8 cellular contexts compared by ENCODE assay signal in genomic region chr10:95741807-95742528, GRCh38. TPM values are rescaled to one million over a fixed set of nuclear protein-coding genes. Genes with fewer than 3 reads are reported as not detected.
DNase-seq lines count a peak whose midpoint lies in the region; ATAC-seq and TF ChIP-seq lines count a peak whose summit lies in the region.

No MANE protein-coding gene starts in this region.

- peaks cover 21% of the 10 kb centered on the region for H3K4me1 Mint-ChIP-seq in activated naive CD8-positive, alpha-beta T cell treated with anti-CD3 and anti-CD28 coated beads, Interleukin-2, amount 10 ng/mL, durations not matched to agents 7 days and 5 days
- peaks cover 5% of the 10 kb centered on the region for H3K4me1 Mint-ChIP-seq in activated naive CD8-positive, alpha-beta T cell treated with anti-CD3 and anti-CD28 coated beads for 36 hours

- H3K4me3 ChIP-seq in cardiac fibroblast (replicated peaks in 1 of 2; ENCODE audit: low read depth in 2 of 2, low read length in 2 of 2) = no peak overlapping the region

- TF ChIP-seq CTCF in cardiac fibroblast (IDR thresholded peaks at IDR 0.05; ENCODE audit: low read depth, low read length) = peak; percentile 27

- H3K36me3 Mint-ChIP-seq in activated naive CD8-positive, alpha-beta T cell treated with anti-CD3 and anti-CD28 coated beads, Interleukin-2, amount 10 ng/mL, durations not matched to agents 7 days and 5 days = peaks cover 8% of the 10 kb centered on the region
- no peaks in the 10 kb centered on the region for H3K36me3 Mint-ChIP-seq in activated naive CD8-positive, alpha-beta T cell treated with anti-CD3 and anti-CD28 coated beads for 36 hours

- H3K27ac Mint-ChIP-seq in activated naive CD8-positive, alpha-beta T cell treated with anti-CD3 and anti-CD28 coated beads, Interleukin-2, amount 10 ng/mL, durations not matched to agents 7 days and 5 days = peak overlapping the region; percentile 0
- H3K27ac Mint-ChIP-seq in activated naive CD8-positive, alpha-beta T cell treated with anti-CD3 and anti-CD28 coated beads for 36 hours = no peak overlapping the region

- H3K9me3 Mint-ChIP-seq in activated naive CD8-positive, alpha-beta T cell treated with anti-CD3 and anti-CD28 coated beads, Interleukin-2, amount 10 ng/mL, durations not matched to agents 7 days and 5 days = peaks cover 14% of the 10 kb centered on the region
- H3K9me3 Mint-ChIP-seq in activated naive CD8-positive, alpha-beta T cell treated with anti-CD3 and anti-CD28 coated beads for 36 hours = peaks cover 2% of the 10 kb centered on the region

- POLR2A ChIA-PET in activated naive CD8-positive, alpha-beta T cell treated with anti-CD3 and anti-CD28 coated beads, Interleukin-2, amount 10 ng/mL, durations not matched to agents 7 days and 5 days (lab: Charles Lee) = no interaction called here

- H3K4me3 Mint-ChIP-seq in activated naive CD8-positive, alpha-beta T cell treated with anti-CD3 and anti-CD28 coated beads, Interleukin-2, amount 10 ng/mL, durations not matched to agents 7 days and 5 days = no peak overlapping the region
- no peak overlapping the region for H3K4me3 Mint-ChIP-seq in activated naive CD8-positive, alpha-beta T cell treated with anti-CD3 and anti-CD28 coated beads for 36 hours

- H3K27me3 Mint-ChIP-seq in activated naive CD8-positive, alpha-beta T cell treated with anti-CD3 and anti-CD28 coated beads, Interleukin-2, amount 10 ng/mL, durations not matched to agents 7 days and 5 days = peaks cover 8% of the 10 kb centered on the region
- H3K27me3 Mint-ChIP-seq in activated naive CD8-positive, alpha-beta T cell treated with anti-CD3 and anti-CD28 coated beads for 36 hours = peaks cover 6% of the 10 kb centered on the region

- DNase-seq in activated naive CD8-positive, alpha-beta T cell treated with anti-CD3 and anti-CD28 coated beads, Interleukin-2, amount 10 ng/mL, durations not matched to agents 7 days and 5 days = no peak
- DNase-seq in activated naive CD8-positive, alpha-beta T cell treated with anti-CD3 and anti-CD28 coated beads for 36 hours = no peak
- DNase-seq in cardiac fibroblast (ENCODE audit: low read depth in 2 of 2) (peak; percentile 80 to 91), mucosa of gallbladder (ENCODE audit: low spot score) (peak; percentile 41), NCI-H2227 treated with DMSO at 0.1 percent for 48 hours (lab: John Stamatoyannopoulos, UW) (no peak), activated T-cell treated with anti-CD3 and anti-CD28 coated beads for 4 hours (no peak)
- DNase-seq in activated CD8-positive, alpha-beta memory T cell treated with anti-CD3 and anti-CD28 coated beads, Interleukin-2, amount 50 U/mL, for 4 hours = no peak

- no peak for ATAC-seq in activated naive CD8-positive, alpha-beta T cell treated with anti-CD3 and anti-CD28 coated beads, Interleukin-2, amount 10 ng/mL, durations not matched to agents 7 days and 5 days (ENCODE audit: low read depth)
- peak; percentile 80 for ATAC-seq in HG03354 (IDR thresholded peaks at IDR 0.05; ENCODE audit: poor library complexity, severe bottlenecking, unreplicated experiment)

RNA-seq across cellular contexts. Expression of gene ENTPD1, which starts 14.0 kb away (rescaled TPM):
- 10 to 100 TPM; 10.9 to 11.6 TPM for total RNA-seq in activated naive CD8-positive, alpha-beta T cell treated with anti-CD3 and anti-CD28 coated beads, Interleukin-2, amount 10 ng/mL, durations not matched to agents 7 days and 5 days
- total RNA-seq in activated naive CD8-positive, alpha-beta T cell treated with anti-CD3 and anti-CD28 coated beads for 36 hours = under 1 TPM; 0.64 to 0.99 TPM
- total RNA-seq in mucosa of gallbladder = 68.3 TPM

RNA-seq across cellular contexts. Expression of gene TCTN3, which starts 48.2 kb away (rescaled TPM):
- 10 to 100 TPM; 16.2 to 21.4 TPM for total RNA-seq in activated naive CD8-positive, alpha-beta T cell treated with anti-CD3 and anti-CD28 coated beads, Interleukin-2, amount 10 ng/mL, durations not matched to agents 7 days and 5 days
- 10 to 100 TPM; 25.2 to 26.2 TPM for total RNA-seq in activated naive CD8-positive, alpha-beta T cell treated with anti-CD3 and anti-CD28 coated beads for 36 hours
- 48.0 TPM for total RNA-seq in mucosa of gallbladder

Comparison
In these comparisons a context has a peak if more than half of its experiments do, and no peak if none do; other contexts are left out.
1. RNA of gene ENTPD1, which starts 14.0 kb away (total RNA-seq): 68.3 TPM in mucosa of gallbladder (single experiment) and 10.9 to 11.6 TPM in activated naive CD8-positive, alpha-beta T cell treated with anti-CD3 and anti-CD28 coated beads, Interleukin-2, amount 10 ng/mL, durations not matched to agents 7 days and 5 days; 0.64 to 0.99 TPM in activated naive CD8-positive, alpha-beta T cell treated with anti-CD3 and anti-CD28 coated beads for 36 hours; every median in the first group is over 4 times any median in the second.
2. DNase-seq: peak in cardiac fibroblast (2 of 2) and mucosa of gallbladder (single experiment); none in activated naive CD8-positive, alpha-beta T cell treated with anti-CD3 and anti-CD28 coated beads, Interleukin-2, amount 10 ng/mL, durations not matched to agents 7 days and 5 days (single experiment), activated naive CD8-positive, alpha-beta T cell treated with anti-CD3 and anti-CD28 coated beads for 36 hours (single experiment), activated CD8-positive, alpha-beta memory T cell treated with anti-CD3 and anti-CD28 coated beads, Interleukin-2, amount 50 U/mL, for 4 hours (single experiment), NCI-H2227 treated with DMSO at 0.1 percent for 48 hours (single experiment) and activated T-cell treated with anti-CD3 and anti-CD28 coated beads for 4 hours (single experiment).